9 cellular contexts compared by ENCODE assay signal in the genomic region with DNA sequence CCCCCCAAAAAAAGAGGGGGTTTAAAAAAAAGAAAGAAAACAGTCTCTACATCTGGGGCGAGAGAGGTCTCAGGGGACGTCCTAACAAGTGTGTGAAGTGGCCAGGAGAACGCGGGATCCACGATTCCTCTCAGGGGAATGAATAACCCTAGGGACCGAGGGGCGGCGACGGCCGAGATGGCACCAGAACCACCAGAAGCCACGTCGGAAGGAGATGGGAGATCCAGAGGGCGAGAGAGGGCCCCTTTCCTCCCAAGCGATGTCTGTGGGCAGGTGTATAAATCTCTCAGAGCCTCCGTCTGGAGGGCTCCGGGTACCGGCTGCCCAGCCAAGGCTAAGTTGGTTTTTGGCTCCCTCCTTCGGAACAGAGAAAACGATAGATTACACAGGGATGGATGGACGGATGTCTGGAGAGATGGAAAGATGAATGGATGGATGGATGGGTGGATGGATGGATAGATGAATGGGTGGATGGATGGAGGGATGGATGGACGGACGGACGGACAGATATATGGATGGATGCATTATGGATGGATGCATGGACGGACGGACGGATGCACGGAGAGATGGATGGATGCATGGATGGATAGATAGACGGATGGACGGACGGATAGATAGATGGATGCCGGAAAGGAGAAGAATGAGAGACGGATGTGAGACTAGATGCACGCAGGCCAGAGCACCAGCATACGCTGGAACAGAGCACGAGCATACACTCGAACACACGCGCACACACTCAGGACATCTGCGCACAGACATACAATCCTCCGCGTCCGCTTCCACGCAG. TPM values are rescaled to one million over a fixed set of nuclear protein-coding genes. Genes with fewer than 3 reads are reported as not detected.
DNase-seq lines count a peak whose midpoint lies in the region; ATAC-seq lines count a peak whose summit lies in the region.
"Had no signal": no experiment of that assay in that cellular context is flagged by ENCODE, and none has a peak within 500 bp of the region (broad histone marks: within the 10 kb centered on the region; RNA-seq: fewer than 3 reads in every experiment).

No MANE protein-coding gene starts in this region.

- POLR2A ChIA-PET in activated naive CD8-positive, alpha-beta T cell treated with anti-CD3 and anti-CD28 coated beads, Interleukin-2, amount 10 ng/mL, durations not matched to agents 7 days and 5 days (lab: Charles Lee): no interaction called here

- no peak overlapping the region for H3K27ac ChIP-seq in iPS DF 6.9 (ENCODE audit: low read length)

- WGBS in iPS DF 6.9 (ENCODE audit: insufficient coverage, insufficient read length): no CpG with 5 or more reads among the region's 43 CpGs

- H3K36me3 ChIP-seq in iPS DF 6.9 (ENCODE audit: control insufficient read depth, insufficient read depth, low read length) (no peaks in the 10 kb centered on the region), skeletal muscle satellite cell (ENCODE audit: insufficient read depth, low read length) (no peaks in the 10 kb centered on the region)

- H3K27me3 ChIP-seq in iPS DF 6.9 (ENCODE audit: control insufficient read depth, insufficient read depth, low read length) (peaks cover 9% of the 10 kb centered on the region), skeletal muscle satellite cell (ENCODE audit: control insufficient read depth, insufficient read depth, low read length) (no peaks in the 10 kb centered on the region)

- peak overlapping the region; percentile 79 for H3K9ac ChIP-seq in skeletal muscle satellite cell (ENCODE audit: low read depth, low read length)

- H3K4me3 ChIP-seq in iPS DF 6.9 (ENCODE audit: low read length) (peak overlapping the region; percentile 10; the same call in 1 of the 2 replicates), skeletal muscle satellite cell (ENCODE audit: low read length) (peak overlapping the region; percentile 83)
- H3K4me3 ChIP-seq: K562 had no signal

- peaks cover 6% of the 10 kb centered on the region for H3K4me1 ChIP-seq in iPS DF 6.9 (ENCODE audit: control insufficient read depth, insufficient read depth, low read length)
- peaks cover 33% of the 10 kb centered on the region for H3K4me1 ChIP-seq in skeletal muscle satellite cell (ENCODE audit: control insufficient read depth, insufficient read depth, low read length)

- ATAC-seq in activated naive CD8-positive, alpha-beta T cell treated with anti-CD3 and anti-CD28 coated beads, Interleukin-2, amount 10 ng/mL, durations not matched to agents 7 days and 5 days (ENCODE audit: low read depth): no peak
- ATAC-seq in GM21717 (IDR thresholded peaks at IDR 0.05; ENCODE audit: unreplicated experiment): no peak
- no peak for ATAC-seq in GM21723 (IDR thresholded peaks at IDR 0.05; ENCODE audit: unreplicated experiment)
- ATAC-seq: K562 had no signal

- peak overlapping the region; percentile 81 for H3K4me3 Mint-ChIP-seq in activated naive CD8-positive, alpha-beta T cell treated with anti-CD3 and anti-CD28 coated beads, Interleukin-2, amount 10 ng/mL, durations not matched to agents 7 days and 5 days

- peaks cover 72% of the 10 kb centered on the region for H3K27me3 Mint-ChIP-seq in activated naive CD8-positive, alpha-beta T cell treated with anti-CD3 and anti-CD28 coated beads, Interleukin-2, amount 10 ng/mL, durations not matched to agents 7 days and 5 days

- peak overlapping the region; percentile 97 for H3K4me2 ChIP-seq in skeletal muscle satellite cell (ENCODE audit: low read length)

- no peaks in the 10 kb centered on the region for H3K9me3 ChIP-seq in iPS DF 6.9 (ENCODE audit: control insufficient read depth, insufficient read depth, low read length)
- no peaks in the 10 kb centered on the region for H3K9me3 ChIP-seq in skeletal muscle satellite cell (replicated peaks; ENCODE audit: low read length)

- peaks cover 19% of the 10 kb centered on the region for H3K4me1 Mint-ChIP-seq in activated naive CD8-positive, alpha-beta T cell treated with anti-CD3 and anti-CD28 coated beads, Interleukin-2, amount 10 ng/mL, durations not matched to agents 7 days and 5 days

- DNase-seq in D341Med (ENCODE audit: low spot score): peak; percentile 60
- peak; percentile 31 for DNase-seq in NCI-H1694 (lab: John Stamatoyannopoulos, UW)
- DNase-seq in activated naive CD8-positive, alpha-beta T cell treated with anti-CD3 and anti-CD28 coated beads, Interleukin-2, amount 10 ng/mL, durations not matched to agents 7 days and 5 days: no peak
- no peak for DNase-seq in iPS DF 6.9 (ENCODE audit: low read depth, low spot score)
- no peak for DNase-seq in NCI-H774 (lab: John Stamatoyannopoulos, UW)

- no peaks in the 10 kb centered on the region for H3K36me3 Mint-ChIP-seq in activated naive CD8-positive, alpha-beta T cell treated with anti-CD3 and anti-CD28 coated beads, Interleukin-2, amount 10 ng/mL, durations not matched to agents 7 days and 5 days

- no peak overlapping the region for H3K27ac Mint-ChIP-seq in activated naive CD8-positive, alpha-beta T cell treated with anti-CD3 and anti-CD28 coated beads, Interleukin-2, amount 10 ng/mL, durations not matched to agents 7 days and 5 days

- H3K9me3 Mint-ChIP-seq in activated naive CD8-positive, alpha-beta T cell treated with anti-CD3 and anti-CD28 coated beads, Interleukin-2, amount 10 ng/mL, durations not matched to agents 7 days and 5 days: no peaks in the 10 kb centered on the region

RNA-seq across cellular contexts. Expression of a gene that starts 1.6 kb away (rescaled TPM):
- 10 to 100 TPM; 32.8 to 36.4 TPM for total RNA-seq in activated naive CD8-positive, alpha-beta T cell treated with anti-CD3 and anti-CD28 coated beads, Interleukin-2, amount 10 ng/mL, durations not matched to agents 7 days and 5 days
- 16.5 and 21.6 TPM in 2 replicates for total RNA-seq in skeletal muscle satellite cell (2012; rRNA removed)

Comparison
In these comparisons a context has a peak if more than half of its experiments do, and no peak if none do; other contexts are left out.
1. DNase-seq: peak in D341Med (single experiment) and NCI-H1694 (single experiment); none in activated naive CD8-positive, alpha-beta T cell treated with anti-CD3 and anti-CD28 coated beads, Interleukin-2, amount 10 ng/mL, durations not matched to agents 7 days and 5 days (single experiment), iPS DF 6.9 (single experiment) and NCI-H774 (single experiment).